ENCODE assay signal across 9 cellular contexts in the genomic region with DNA sequence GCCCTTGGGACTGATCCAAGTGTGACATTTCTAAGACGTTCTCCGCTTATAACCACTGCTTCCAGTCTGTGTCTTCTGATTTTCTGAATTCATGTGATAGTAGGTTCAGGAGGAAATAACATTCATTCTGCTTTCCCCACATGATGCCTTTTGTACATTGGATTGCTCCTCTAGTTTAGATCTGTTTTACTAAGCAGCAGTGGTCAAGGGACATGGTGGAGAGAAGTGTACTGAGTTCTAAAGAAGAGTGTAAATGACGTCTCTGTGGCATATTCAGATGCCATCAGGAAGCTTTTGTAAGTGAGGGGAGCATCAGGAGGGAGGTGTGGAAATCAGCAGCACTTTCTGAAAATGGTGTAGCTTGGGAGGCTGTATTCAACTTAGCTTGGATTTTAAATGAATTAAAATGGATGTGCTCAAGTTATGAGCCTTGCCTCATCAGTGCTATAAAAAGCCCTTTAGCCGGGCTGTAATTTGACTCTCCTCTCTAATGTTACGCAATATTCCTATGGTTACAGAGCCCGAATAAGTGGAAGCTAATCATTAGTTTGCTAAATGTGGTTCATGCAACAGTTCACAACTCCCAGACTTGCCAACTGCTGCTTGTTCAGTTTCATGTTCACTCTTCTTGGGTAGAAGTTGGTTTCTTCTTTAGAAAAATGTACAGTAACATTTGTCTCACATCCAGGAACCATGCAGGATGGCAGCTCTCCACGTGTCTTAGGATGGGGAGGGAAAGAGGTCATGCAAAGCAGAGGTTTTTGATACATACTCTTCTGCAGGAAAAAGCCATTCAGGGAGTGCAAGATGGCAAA.
DNase-seq lines count a peak whose midpoint lies in the region; ATAC-seq and TF ChIP-seq lines count a peak whose summit lies in the region.
"Had no signal": no experiment of that assay in that cellular context is flagged by ENCODE, and none has a peak within 500 bp of the region (broad histone marks: within the 10 kb centered on the region; RNA-seq: fewer than 3 reads in every experiment).

No MANE protein-coding gene starts in this region.

- H3K27me3 ChIP-seq in muscle layer of duodenum (ENCODE audit: low read depth, low read length) = no peaks in the 10 kb centered on the region

- H3K27ac Mint-ChIP-seq in activated naive CD8-positive, alpha-beta T cell treated with anti-CD3 and anti-CD28 coated beads for 36 hours = peak overlapping the region; percentile 13
- no peak overlapping the region for H3K27ac Mint-ChIP-seq in activated naive CD8-positive, alpha-beta T cell treated with anti-CD3 and anti-CD28 coated beads, Interleukin-2, amount 50 U/mL, for 24 hours
- H3K27ac Mint-ChIP-seq: activated B cell treated with CpG ODN at 0.5 μM for 24 hours had no signal

- no peaks in the 10 kb centered on the region for H3K9me3 ChIP-seq in muscle layer of duodenum (ENCODE audit: control insufficient read depth in 1 of 2, low read length in 2 of 2)

- H3K9me3 Mint-ChIP-seq in activated naive CD8-positive, alpha-beta T cell treated with anti-CD3 and anti-CD28 coated beads for 36 hours = no peaks in the 10 kb centered on the region
- H3K9me3 Mint-ChIP-seq in activated naive CD8-positive, alpha-beta T cell treated with anti-CD3 and anti-CD28 coated beads, Interleukin-2, amount 50 U/mL, for 24 hours = no peaks in the 10 kb centered on the region
- no peaks in the 10 kb centered on the region for H3K9me3 Mint-ChIP-seq in activated T-cell treated with anti-CD3 and anti-CD28 coated beads, Interleukin-2, amount 50 U/mL, for 4 hours
- H3K9me3 Mint-ChIP-seq: activated B cell treated with CpG ODN at 0.5 μM for 24 hours had no signal

- H3K4me3 ChIP-seq in cardiac fibroblast (replicated peaks in 1 of 2; ENCODE audit: low read depth in 2 of 2, low read length in 2 of 2) = no peak overlapping the region
- H3K4me3 ChIP-seq in muscle layer of duodenum (ENCODE audit: low read depth in 1 of 2, low read length in 2 of 2) = no peak overlapping the region

- peaks cover 41% of the 10 kb centered on the region for H3K36me3 Mint-ChIP-seq in activated naive CD8-positive, alpha-beta T cell treated with anti-CD3 and anti-CD28 coated beads for 36 hours
- peaks cover 17% of the 10 kb centered on the region for H3K36me3 Mint-ChIP-seq in activated naive CD8-positive, alpha-beta T cell treated with anti-CD3 and anti-CD28 coated beads, Interleukin-2, amount 50 U/mL, for 24 hours (ENCODE audit: low read depth)
- peaks cover 24% of the 10 kb centered on the region for H3K36me3 Mint-ChIP-seq in activated T-cell treated with anti-CD3 and anti-CD28 coated beads, Interleukin-2, amount 50 U/mL, for 4 hours (ENCODE audit: insufficient read depth)

- peaks cover 9 to 14% of the 10 kb centered on the region in 2 donors for H3K4me1 ChIP-seq in muscle layer of duodenum (ENCODE audit: control insufficient read depth in 1 of 2, insufficient read depth in 2 of 2, low read length in 2 of 2)

- no peak for DNase-seq in activated naive CD8-positive, alpha-beta T cell treated with anti-CD3 and anti-CD28 coated beads for 36 hours
- no peak for DNase-seq in activated naive CD8-positive, alpha-beta T cell treated with anti-CD3 and anti-CD28 coated beads, Interleukin-2, amount 50 U/mL, for 24 hours
- DNase-seq in NCI-H446 (lab: John Stamatoyannopoulos, UW) (peak; percentile 46 to 71), cardiac fibroblast (ENCODE audit: low read depth in 2 of 2) (peak; percentile 87 to 94), ecto neural progenitor cell (ENCODE audit: low spot score) (no peak), HK-2 (ENCODE audit: unreplicated experiment) (no peak)
- DNase-seq in activated T-cell treated with anti-CD3 and anti-CD28 coated beads, Interleukin-2, amount 50 U/mL, for 4 hours = no peak
- DNase-seq: activated B cell treated with CpG ODN at 0.5 μM for 24 hours had no signal

- H3K4me3 Mint-ChIP-seq in activated naive CD8-positive, alpha-beta T cell treated with anti-CD3 and anti-CD28 coated beads for 36 hours = no peak overlapping the region
- no peak overlapping the region for H3K4me3 Mint-ChIP-seq in activated naive CD8-positive, alpha-beta T cell treated with anti-CD3 and anti-CD28 coated beads, Interleukin-2, amount 50 U/mL, for 24 hours
- no peak overlapping the region for H3K4me3 Mint-ChIP-seq in activated T-cell treated with anti-CD3 and anti-CD28 coated beads, Interleukin-2, amount 50 U/mL, for 4 hours
- H3K4me3 Mint-ChIP-seq: activated B cell treated with CpG ODN at 0.5 μM for 24 hours had no signal

- no peak for ATAC-seq in activated naive CD8-positive, alpha-beta T cell treated with anti-CD3 and anti-CD28 coated beads, Interleukin-2, amount 50 U/mL, for 24 hours
- no peak for ATAC-seq in activated T-cell treated with anti-CD3 and anti-CD28 coated beads, Interleukin-2, amount 50 U/mL, for 4 hours

- H3K27ac ChIP-seq in muscle layer of duodenum (ENCODE audit: low read length) = peak overlapping the region; percentile 67

- H3K36me3 ChIP-seq in muscle layer of duodenum (ENCODE audit: control insufficient read depth in 1 of 2, insufficient read depth in 2 of 2, low read length in 2 of 2) = no peaks in the 10 kb centered on the region

- H3K4me1 Mint-ChIP-seq in activated naive CD8-positive, alpha-beta T cell treated with anti-CD3 and anti-CD28 coated beads for 36 hours = peaks cover 70% of the 10 kb centered on the region
- peaks cover 76% of the 10 kb centered on the region for H3K4me1 Mint-ChIP-seq in activated naive CD8-positive, alpha-beta T cell treated with anti-CD3 and anti-CD28 coated beads, Interleukin-2, amount 50 U/mL, for 24 hours
- H3K4me1 Mint-ChIP-seq in activated T-cell treated with anti-CD3 and anti-CD28 coated beads, Interleukin-2, amount 50 U/mL, for 4 hours (ENCODE audit: low read depth) = peaks cover 43% of the 10 kb centered on the region

- H3K27me3 Mint-ChIP-seq in activated naive CD8-positive, alpha-beta T cell treated with anti-CD3 and anti-CD28 coated beads for 36 hours = no peaks in the 10 kb centered on the region
- no peaks in the 10 kb centered on the region for H3K27me3 Mint-ChIP-seq in activated naive CD8-positive, alpha-beta T cell treated with anti-CD3 and anti-CD28 coated beads, Interleukin-2, amount 50 U/mL, for 24 hours
- H3K27me3 Mint-ChIP-seq in activated T-cell treated with anti-CD3 and anti-CD28 coated beads, Interleukin-2, amount 50 U/mL, for 4 hours (ENCODE audit: low read depth) = no peaks in the 10 kb centered on the region
- H3K27me3 Mint-ChIP-seq: activated B cell treated with CpG ODN at 0.5 μM for 24 hours had no signal

- TF ChIP-seq CTCF in cardiac fibroblast (IDR thresholded peaks at IDR 0.05; ENCODE audit: low read depth, low read length) = no peak

Comparison
In these comparisons a context has a peak if more than half of its experiments do, and no peak if none do; other contexts are left out.
1. DNase-seq: peak in NCI-H446 (2 of 2) and cardiac fibroblast (2 of 2); none in activated naive CD8-positive, alpha-beta T cell treated with anti-CD3 and anti-CD28 coated beads for 36 hours (single experiment), activated naive CD8-positive, alpha-beta T cell treated with anti-CD3 and anti-CD28 coated beads, Interleukin-2, amount 50 U/mL, for 24 hours (single experiment), ecto neural progenitor cell (single experiment), activated T-cell treated with anti-CD3 and anti-CD28 coated beads, Interleukin-2, amount 50 U/mL, for 4 hours (single experiment) and HK-2 (single experiment).